In the genomic region with DNA sequence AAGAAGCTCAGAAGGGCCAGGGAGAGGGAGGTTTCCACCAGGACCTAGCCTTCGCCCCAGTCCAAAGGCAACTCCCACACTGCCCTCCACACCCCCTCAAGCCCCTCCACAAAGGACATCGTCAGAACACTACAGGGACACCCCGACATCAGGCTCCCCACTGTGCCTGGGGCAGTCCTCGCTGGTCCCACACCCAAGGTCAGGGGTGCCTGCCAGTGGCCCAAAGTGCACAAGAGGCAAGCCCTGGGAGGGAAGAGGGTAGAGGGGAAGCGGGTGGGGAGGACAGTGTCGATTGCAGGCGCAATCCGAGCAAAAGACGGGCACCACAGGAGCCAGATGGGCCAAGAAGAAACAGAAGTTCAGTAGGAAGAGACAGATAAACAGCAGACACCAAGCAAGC, we compare ENCODE assay signal across 8 cellular contexts. TPM values are rescaled to one million over a fixed set of nuclear protein-coding genes. Genes with fewer than 3 reads are reported as not detected.
DNase-seq lines count a peak whose midpoint lies in the region; ATAC-seq and TF ChIP-seq lines count a peak whose summit lies in the region.

No MANE protein-coding gene starts in this region.

- whole genome bisulfite sequencing in gastroesophageal sphincter (ENCODE audit: low coverage in 1 of 2), 2 donors = 33% methylated on average over 3 of the region's 9 CpGs; no CpG with 5 or more reads in 1 of the 2 donors

- H3K4me3 ChIP-seq in DND-41 (ENCODE audit: low read depth in 1 of 2, low read length in 2 of 2) = peak overlapping the region in 1 of 2 experiments; percentile 38; a peak in 2 of 4 replicates
- H3K4me3 ChIP-seq in gastroesophageal sphincter = peak overlapping the region in 1 of 2 donors; percentile 40
- peak overlapping the region; percentile 5 for H3K4me3 ChIP-seq in rectal smooth muscle tissue (ENCODE audit: low read length)

- no peaks in the 10 kb centered on the region; the same call in 1 of the 2 replicates for H4K20me1 ChIP-seq in DND-41 (ENCODE audit: insufficient read depth, low read length)

- ATAC-seq in DND-41 (ENCODE audit: insufficient read depth, low read depth) (no peak), T-helper 17 cell (no peak), gastroesophageal sphincter (no peak), HG03095 (IDR thresholded peaks at IDR 0.05; ENCODE audit: unreplicated experiment) (no peak)

- DNase-seq in DND-41 (no peak), T-helper 17 cell (no peak), NCI-H2107 (lab: John Stamatoyannopoulos, UW) (no peak), pons (ENCODE audit: low spot score) (no peak), kidney tubule cell (ENCODE audit: low spot score) (no peak)

- H3K4me1 ChIP-seq in DND-41 (ENCODE audit: insufficient read depth, low read length) (peaks cover 46% of the 10 kb centered on the region), gastroesophageal sphincter (peaks cover 5 to 60% (median 38%) of the 10 kb centered on the region in 3 donors), rectal smooth muscle tissue (ENCODE audit: control insufficient read depth, insufficient read depth, low read length) (peaks cover 45% of the 10 kb centered on the region)

- no peak for TF ChIP-seq POLR2A in gastroesophageal sphincter (IDR thresholded peaks at IDR 0.05)

- H3K27me3 ChIP-seq in DND-41 (ENCODE audit: insufficient read depth, low read length, poor library complexity) = peaks cover 12% of the 10 kb centered on the region
- no peaks in the 10 kb centered on the region for H3K27me3 ChIP-seq in gastroesophageal sphincter
- no peaks in the 10 kb centered on the region for H3K27me3 ChIP-seq in rectal smooth muscle tissue (ENCODE audit: control insufficient read depth, insufficient read depth, low read length)

- peak overlapping the region; percentile 75 for H3K4me3 Mint-ChIP-seq in T-helper 17 cell

- TF ChIP-seq EP300 in gastroesophageal sphincter (IDR thresholded peaks at IDR 0.05) = no peak

- H3K27me3 Mint-ChIP-seq in T-helper 17 cell = peaks cover 13% of the 10 kb centered on the region

- peak overlapping the region; percentile 29 for H3K27ac Mint-ChIP-seq in T-helper 17 cell

- H3K27ac ChIP-seq in DND-41 (ENCODE audit: low read length) (peak overlapping the region; percentile 43; the same call in 1 of the 2 replicates), gastroesophageal sphincter (peak overlapping the region; percentile 68 to 95 (median 86)), rectal smooth muscle tissue (ENCODE audit: low read depth, low read length) (peak overlapping the region; percentile 90)

- peaks cover 3% of the 10 kb centered on the region for H3K36me3 Mint-ChIP-seq in T-helper 17 cell (ENCODE audit: low read depth)

- peaks cover 47% of the 10 kb centered on the region for H3K4me1 Mint-ChIP-seq in T-helper 17 cell

- no peaks in the 10 kb centered on the region for H3K9me3 ChIP-seq in DND-41 (ENCODE audit: insufficient read depth, low read length, severe bottlenecking)
- H3K9me3 ChIP-seq in T-helper 17 cell (ENCODE audit: control insufficient read depth, low read length, poor library complexity, severe bottlenecking) = no peaks in the 10 kb centered on the region
- H3K9me3 ChIP-seq in gastroesophageal sphincter = no peaks in the 10 kb centered on the region

- H3K9ac ChIP-seq in DND-41 (ENCODE audit: low read depth, low read length) (peak overlapping the region; percentile 47; the same call in 1 of the 2 replicates), rectal smooth muscle tissue (ENCODE audit: low read length) (no peak overlapping the region)

- no peaks in the 10 kb centered on the region for H3K36me3 ChIP-seq in DND-41 (ENCODE audit: insufficient read depth, low read length)
- H3K36me3 ChIP-seq in gastroesophageal sphincter = no peaks in the 10 kb centered on the region
- no peaks in the 10 kb centered on the region for H3K36me3 ChIP-seq in rectal smooth muscle tissue (ENCODE audit: control insufficient read depth, insufficient read depth, low read length)

- no peaks in the 10 kb centered on the region for H3K79me2 ChIP-seq in DND-41 (ENCODE audit: insufficient read depth, low read length)

- peak overlapping the region; percentile 63 for H3K4me2 ChIP-seq in DND-41 (ENCODE audit: insufficient read depth, low read length)

- TF ChIP-seq CTCF in DND-41 (IDR thresholded peaks at IDR 0.05; ENCODE audit: borderline replicate concordance, extremely low read depth, low read length, poor library complexity, severe bottlenecking) (no peak), gastroesophageal sphincter (IDR thresholded peaks at IDR 0.05) (no peak)

- H2AFZ ChIP-seq in DND-41 (ENCODE audit: low read depth, low read length) = peak overlapping the region; percentile 72

RNA-seq across cellular contexts. Expression of a gene that starts 35.6 kb away (rescaled TPM):
- 10 to 100 TPM; 12.5 to 37.4 TPM for total RNA-seq in T-helper 17 cell
- total RNA-seq in gastroesophageal sphincter = 100 to 1,000 TPM in 3 of 4 donors, 10 to 100 TPM in 1; 91.0 to 163 (median 104) TPM
